ENCODE assay signal across 18 cellular contexts in genomic region chr4:74999714-75000309, GRCh38.
DNase-seq lines count a peak whose midpoint lies in the region; ATAC-seq, FAIRE-seq and TF ChIP-seq lines count a peak whose summit lies in the region.
"Had no signal": no experiment of that assay in that cellular context is flagged by ENCODE, and none has a peak within 500 bp of the region (broad histone marks: within the 10 kb centered on the region; RNA-seq: fewer than 3 reads in every experiment).

No MANE protein-coding gene starts in this region.

- no peaks in the 10 kb centered on the region for H3K79me2 ChIP-seq in GM12878 (ENCODE audit: control insufficient read depth, insufficient read depth, low read length)

- SMC1A ChIA-PET in GM12878 (lab: Charles Lee; ENCODE audit: uncharacterized antibody, unreplicated experiment): interaction anchor here (0.6 to 0.9 kb wide), 2 partner anchors 37 to 41 kb away, joined by 3 read pairs; no protein-coding TSS in a partner anchor

- H3K4me2 ChIP-seq in GM12878 (ENCODE audit: control insufficient read depth, insufficient read depth): no peak overlapping the region

- no peak for TF ChIP-seq CTCF in GM12878 (IDR thresholded peaks at IDR 0.05 in 2 of 3, conservative IDR thresholded peaks at IDR 0.05 in 1 of 3; ENCODE audit: control insufficient read depth in 2 of 3, extremely low read depth in 1 of 3, insufficient read depth in 1 of 3, low read depth in 3 of 3, low read length in 3 of 3)

- no TSS peak for BruUV-seq in GM12878 (replicated peaks; lab: Mats Ljungman, UMichigan)

- H3K4me1 ChIP-seq in GM12878 (ENCODE audit: control insufficient read depth, insufficient read depth, low read length): peaks cover 5% of the 10 kb centered on the region; the same call in 1 of the 2 replicates
- H3K4me1 ChIP-seq: Caco-2 had no signal

- H3K27ac ChIP-seq in GM12878 (ENCODE audit: control insufficient read depth, insufficient read depth): no peak overlapping the region

- TF ChIP-seq EP300 in GM12878 (IDR thresholded peaks at IDR 0.05; ENCODE audit: borderline replicate concordance in 1 of 2, control insufficient read depth in 1 of 2, low read depth in 2 of 2, low read length in 2 of 2): no peak

- no peaks in the 10 kb centered on the region for H3K36me3 ChIP-seq in GM12878 (ENCODE audit: control insufficient read depth in 2 of 2, insufficient read depth in 2 of 2, low read length in 1 of 2)

- H3K9me3 ChIP-seq in GM12878 (replicated peaks; ENCODE audit: control insufficient read depth, insufficient read depth, low read length): no peaks in the 10 kb centered on the region; the same call in 2 of the 3 replicates
- H3K9me3 ChIP-seq: Caco-2 had no signal

- intact Hi-C loops in GM12878 (cut with micrococcal nuclease; ENCODE audit: unreplicated experiment): no loop called here

- no peak overlapping the region for H2AFZ ChIP-seq in GM12878 (ENCODE audit: control insufficient read depth, low read depth, low read length)

- H3K27me3 ChIP-seq in GM12878 (replicated peaks in 1 of 2; ENCODE audit: control insufficient read depth in 2 of 2, insufficient read depth in 2 of 2, low read length in 1 of 2): no peaks in the 10 kb centered on the region

- RAD21 ChIA-PET in GM12878 (lab: Charles Lee; ENCODE audit: unreplicated experiment): interaction anchor here (1.1 kb wide), 1 partner anchor 126 kb away, joined by 3 read pairs; no protein-coding TSS in a partner anchor

- POLR2A ChIA-PET in GM12878 (lab: Charles Lee): interaction anchor here (1.1 kb wide), 1 partner anchor 18 kb away, joined by 3 read pairs; no protein-coding TSS in a partner anchor

- no peak overlapping the region for H3K4me3 ChIP-seq in GM12878

- peak; percentile 31; the same call in 1 of the 3 replicates for ATAC-seq in GM12878
- ATAC-seq in HG03045 (IDR thresholded peaks at IDR 0.05; ENCODE audit: unreplicated experiment): no peak
- no peak for ATAC-seq in stimulated activated naive CD8-positive, alpha-beta T cell treated with anti-CD3 and anti-CD28 coated beads, Interleukin-15, Interleukin-2, amounts not matched to agents 100 U/mL and 50 U/mL, for 24 hours

- H3K9ac ChIP-seq in GM12878 (ENCODE audit: control insufficient read depth, insufficient read depth, low read length): no peak overlapping the region

- WGBS in GM12878 (ENCODE audit: insufficient coverage, insufficient replicate concordance, low lambda C conversion rate, missing lambda C conversion rate): 38% methylated on average over 6 of the region's 6 CpGs

- peak; percentile 33 for FAIRE-seq in GM18507 (lab: Jason Lieb, UNC)
- no peak for FAIRE-seq in GM12878 (lab: Jason Lieb, UNC)
- FAIRE-seq: H54, RCC 7860 had no signal

- TF ChIP-seq RAD21 in GM12878 (IDR thresholded peaks at IDR 0.05; ENCODE audit: insufficient read depth, low read depth, low read length): no peak

- H4K20me1 ChIP-seq in GM12878 (ENCODE audit: control insufficient read depth, insufficient read depth): no peaks in the 10 kb centered on the region

- DNase-seq in COLO668 (lab: John Stamatoyannopoulos, UW; ENCODE audit: unreplicated experiment): peak; percentile 5
- no peak for DNase-seq in GM18507 (ENCODE audit: extremely low spot score, insufficient read length, low read depth)
- no peak for DNase-seq in GM12878 (ENCODE audit: low read depth, low spot score)
- DNase-seq in myocyte (ENCODE audit: low read depth): peak; percentile 11
- DNase-seq in NCI-H2081 (lab: John Stamatoyannopoulos, UW): no peak
- no peak for DNase-seq in stimulated activated naive CD8-positive, alpha-beta T cell treated with anti-CD3 and anti-CD28 coated beads, Interleukin-15, Interleukin-2, amounts not matched to agents 100 U/mL and 50 U/mL, for 24 hours
- DNase-seq: Caco-2; CD4-positive, CD25-positive, alpha-beta regulatory T cell; DMS153; Karpas-422; MV-4-11; NCI-H1105 treated with DMSO at 0.1 percent for 48 hours; NCI-H226; NCI-H510A treated with DMSO at 0.1 percent for 48 hours; NCI-H748 treated with DMSO at 0.1 percent for 48 hours had no signal

- no peak for TF ChIP-seq POLR2A in GM12878 (IDR thresholded peaks at IDR 0.05; ENCODE audit: low read depth, low read length)

- CTCF ChIA-PET in GM12878 (lab: Yijun Ruan, JAX): interaction anchor here (0.6 to 0.8 kb wide), 2 partner anchors 71 to 1783 kb away, joined by 3 to 4 read pairs; no protein-coding TSS in a partner anchor

- in situ Hi-C loops in GM12878 (cut with MboI): no loop called here

TF ChIP-seq in GM12878, 131 proteins besides CTCF, POLR2A, EP300 and RAD21:
- TF ChIP-seq NFIC (IDR thresholded peaks at IDR 0.05; ENCODE audit: low read depth, low read length) (0 out of 2 replicates have a peak, but pooled peaks have one; percentile 15), IKZF2 (IDR thresholded peaks at IDR 0.05) (no peak), RUNX3 (IDR thresholded peaks at IDR 0.05; ENCODE audit: low read length) (no peak), SUZ12 (IDR thresholded peaks at IDR 0.05; ENCODE audit: unreplicated experiment) (no peak), JUNB (IDR thresholded peaks at IDR 0.05) (peak; percentile 63)

Comparison
In these comparisons a context has a peak if more than half of its experiments do, and no peak if none do; other contexts are left out.
1. DNase-seq: peak in COLO668 (single experiment) and myocyte (single experiment); none in GM18507 (single experiment), GM12878 (single experiment), NCI-H2081 (0 of 2) and stimulated activated naive CD8-positive, alpha-beta T cell treated with anti-CD3 and anti-CD28 coated beads, Interleukin-15, Interleukin-2, amounts not matched to agents 100 U/mL and 50 U/mL, for 24 hours (single experiment).